Comparison of ENCODE assay signal across 8 cellular contexts in the genomic region with DNA sequence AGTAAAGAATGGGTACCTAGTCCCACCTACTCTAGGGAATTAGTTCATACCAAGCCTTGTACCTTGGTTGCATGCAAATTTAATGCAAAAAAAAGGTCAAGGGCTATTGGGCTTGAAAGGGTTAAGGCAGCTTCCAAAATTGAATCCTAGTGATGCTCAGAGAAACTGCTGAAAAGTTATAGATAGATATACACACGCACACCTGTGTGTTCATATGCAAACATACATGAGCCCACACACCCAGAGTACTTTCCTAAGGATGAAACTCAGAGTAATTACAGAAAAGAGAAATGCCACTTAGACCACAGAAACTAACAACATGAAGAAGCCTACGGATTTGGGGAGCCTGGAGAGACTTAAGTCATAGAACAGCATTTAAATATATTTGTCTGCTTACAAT. TPM values are rescaled to one million over a fixed set of nuclear protein-coding genes. Genes with fewer than 3 reads are reported as not detected.
DNase-seq lines count a peak whose midpoint lies in the region; ATAC-seq and TF ChIP-seq lines count a peak whose summit lies in the region.

No MANE protein-coding gene starts in this region.

- H3K27ac Mint-ChIP-seq in Calu3 (ENCODE audit: unreplicated experiment), result peak overlapping the region; percentile 78
- peak overlapping the region; percentile 90 for H3K27ac Mint-ChIP-seq in MCF 10A (ENCODE audit: low read depth, unreplicated experiment)

- TF ChIP-seq CTCF in Calu3 (IDR thresholded peaks at IDR 0.05; ENCODE audit: unreplicated experiment) (no peak), MCF 10A (IDR thresholded peaks at IDR 0.05; ENCODE audit: unreplicated experiment) (no peak), neutrophil (IDR thresholded peaks at IDR 0.05) (no peak)

- H3K4me1 ChIP-seq in neutrophil (ENCODE audit: control insufficient read depth in 1 of 2, insufficient read depth in 1 of 2, low read depth in 1 of 2, low read length in 1 of 2), result peaks cover 30 to 32% of the 10 kb centered on the region in 2 experiments

- POLR2A ChIA-PET in MCF 10A (lab: Yijun Ruan, JAX), result interaction anchor here (0.7 to 1.8 kb wide), 5 partner anchors 8 to 17 kb away, joined by 3 to 5 read pairs (median 4); no protein-coding TSS in a partner anchor

- H3K9me3 Mint-ChIP-seq in Calu3 (ENCODE audit: low read depth, unreplicated experiment), result no peaks in the 10 kb centered on the region
- no peaks in the 10 kb centered on the region for H3K9me3 Mint-ChIP-seq in MCF 10A (ENCODE audit: unreplicated experiment)

- no peaks in the 10 kb centered on the region for H3K9me3 ChIP-seq in neutrophil

- H3K36me3 ChIP-seq in neutrophil, result no peaks in the 10 kb centered on the region

- peak overlapping the region; percentile 99 for H3K27ac ChIP-seq in neutrophil

- H3K36me3 Mint-ChIP-seq in Calu3 (ENCODE audit: insufficient read depth, unreplicated experiment), result peaks cover 18% of the 10 kb centered on the region
- peaks cover 8% of the 10 kb centered on the region for H3K36me3 Mint-ChIP-seq in MCF 10A (ENCODE audit: insufficient read depth, unreplicated experiment)

- DNase-seq in Calu3 (no peak), MCF 10A (ENCODE audit: unreplicated experiment) (no peak), glomerular visceral epithelial cell (ENCODE audit: extremely low spot score) (no peak), globus pallidus (ENCODE audit: low spot score) (no peak), SK-N-DZ (ENCODE audit: low spot score) (no peak)

- H3K27me3 ChIP-seq in neutrophil, result no peaks in the 10 kb centered on the region

- peak overlapping the region; percentile 72 for H3K4me3 Mint-ChIP-seq in Calu3 (ENCODE audit: low read depth, unreplicated experiment)
- peak overlapping the region; percentile 88 for H3K4me3 Mint-ChIP-seq in MCF 10A (ENCODE audit: unreplicated experiment)

- intact Hi-C loops in Calu3 (cut with micrococcal nuclease; ENCODE audit: unreplicated experiment) (no loop called here), MCF 10A (cut with micrococcal nuclease) (loop anchor here (5.0 kb wide), 2 partner anchors 67 to 243 kb away; no protein-coding TSS in a partner anchor)

- BruUV-seq in Calu3 (replicated peaks; lab: Mats Ljungman, UMichigan) (no TSS peak), MCF 10A (replicated peaks; lab: Mats Ljungman, UMichigan) (no TSS peak)

- CTCF ChIA-PET in Calu3 (lab: Charles Lee), result no interaction called here
- CTCF ChIA-PET in MCF 10A (lab: Yijun Ruan, JAX), result no interaction called here

- H3K4me3 ChIP-seq in neutrophil (ENCODE audit: low read depth in 1 of 2, low read length in 1 of 2), result peak overlapping the region in 1 of 2 experiments; percentile 99

- H3K4me1 Mint-ChIP-seq in Calu3 (ENCODE audit: low read depth, unreplicated experiment), result peaks cover 34% of the 10 kb centered on the region
- H3K4me1 Mint-ChIP-seq in MCF 10A (ENCODE audit: insufficient read depth, unreplicated experiment), result peaks cover 23% of the 10 kb centered on the region

- peak; percentile 43 for ATAC-seq in GM19468 (IDR thresholded peaks at IDR 0.05; ENCODE audit: extremely low read depth, unreplicated experiment)
- peak; percentile 36 for ATAC-seq in HG03565 (IDR thresholded peaks at IDR 0.05; ENCODE audit: unreplicated experiment)

- H3K27me3 Mint-ChIP-seq in Calu3 (ENCODE audit: unreplicated experiment) (no peaks in the 10 kb centered on the region), MCF 10A (ENCODE audit: insufficient read depth, unreplicated experiment) (no peaks in the 10 kb centered on the region)

RNA-seq across cellular contexts. Expression of a gene that starts 1.5 kb away (rescaled TPM):
- total RNA-seq in Calu3 (2022), result 18.1 and 23.4 TPM in 2 replicates
- total RNA-seq in MCF 10A (2022), result 23.4 and 28.6 TPM in 2 replicates
- polyA plus RNA-seq in SK-N-DZ (2014; cell fraction: cytosol; rRNA removed), result 101 and 109 TPM in 2 replicates
- polyA plus RNA-seq in SK-N-DZ (2014; cell fraction: nucleus; rRNA removed), result 68.9 and 75.0 TPM in 2 replicates
